8 cellular contexts compared by ENCODE assay signal in genomic region chr2:70086278-70086837, GRCh38. TPM values are rescaled to one million over a fixed set of nuclear protein-coding genes. Genes with fewer than 3 reads are reported as not detected.
DNase-seq lines count a peak whose midpoint lies in the region; ATAC-seq and TF ChIP-seq lines count a peak whose summit lies in the region.

No MANE protein-coding gene starts in this region.

- peaks cover 19% of the 10 kb centered on the region for H3K79me2 ChIP-seq in OCI-LY1 (ENCODE audit: insufficient read depth, low read length)

- H3K9me3 ChIP-seq in CD4-positive, alpha-beta memory T cell (ENCODE audit: control insufficient read depth in 1 of 2, low read length in 2 of 2) = no peaks in the 10 kb centered on the region
- no peaks in the 10 kb centered on the region for H3K9me3 ChIP-seq in OCI-LY1 (ENCODE audit: low read length)

- H4K20me1 ChIP-seq in OCI-LY1 (ENCODE audit: insufficient read depth, low read length) = no peaks in the 10 kb centered on the region

- intact Hi-C loops in CD4-positive, alpha-beta memory T cell (cut with micrococcal nuclease) = loop anchor here (1.0 to 10.0 kb wide), 7 partner anchors 38 to 362 kb away; partner anchors contain the start of genes SNRPG and TIA1

- H3K27me3 ChIP-seq in CD4-positive, alpha-beta memory T cell (ENCODE audit: insufficient read depth, low read length) = no peaks in the 10 kb centered on the region
- H3K27me3 ChIP-seq in OCI-LY1 (ENCODE audit: insufficient read depth, low read length) = no peaks in the 10 kb centered on the region

- H3K4me2 ChIP-seq in OCI-LY1 (ENCODE audit: low read length) = peak overlapping the region; percentile 94

- H3K9me3 Mint-ChIP-seq in CD4-positive, alpha-beta memory T cell = peaks cover 0 to 6% (median 1%) of the 10 kb centered on the region in 8 donors

- no peak overlapping the region for H2AFZ ChIP-seq in OCI-LY1 (ENCODE audit: low read length)

- peak overlapping the region; percentile 64 for H3K4me3 ChIP-seq in CD4-positive, alpha-beta memory T cell (ENCODE audit: low read length in 2 of 2)
- peak overlapping the region; percentile 98 for H3K4me3 ChIP-seq in OCI-LY1 (ENCODE audit: low read depth, low read length, poor library complexity, severe bottlenecking)
- H3K4me3 ChIP-seq in epithelial cell of proximal tubule (ENCODE audit: low read depth, low read length) = peak overlapping the region; percentile 73

- POLR2A ChIA-PET in CD4-positive, alpha-beta memory T cell (lab: Charles Lee; ENCODE audit: partially characterized antibody) = interaction anchor here (0.6 to 29.5 kb wide), 26 partner anchors 9 to 649 kb away, joined by 3 to 2231 read pairs (median 8); partner anchors contain the start of genes AAK1, C2orf42, GMCL1 and MXD1

- CTCF ChIA-PET in CD4-positive, alpha-beta memory T cell (lab: Charles Lee; ENCODE audit: partially characterized antibody) = interaction anchor here (1.3 to 6.2 kb wide), 12 partner anchors 9 to 207 kb away, joined by 3 to 109 read pairs (median 10); partner anchors contain the start of genes MXD1 and SNRPG

- TF ChIP-seq CTCF in OCI-LY1 (IDR thresholded peaks at IDR 0.05; ENCODE audit: low read length) (no peak), epithelial cell of proximal tubule (conservative IDR thresholded peaks at IDR 0.05; ENCODE audit: low read depth, low read length) (no peak)

- peaks cover 8% of the 10 kb centered on the region; the same call in 1 of the 2 replicates for H3F3A ChIP-seq in OCI-LY1 (ENCODE audit: insufficient read depth, low read length)

- peaks cover 41 to 86% (median 53%) of the 10 kb centered on the region in 4 donors for H3K4me1 Mint-ChIP-seq in CD4-positive, alpha-beta memory T cell

- peaks cover 4% of the 10 kb centered on the region for H3K36me3 ChIP-seq in CD4-positive, alpha-beta memory T cell (ENCODE audit: insufficient read depth, low read length)
- peaks cover 38% of the 10 kb centered on the region for H3K36me3 ChIP-seq in OCI-LY1 (ENCODE audit: insufficient read depth, low read length)

- DNase-seq in CD4-positive, alpha-beta memory T cell = peak; percentile 88 to 95 (median 93)
- DNase-seq in HPDE6-E6E7 (ENCODE audit: extremely low spot score) (peak; percentile 60), activated T-cell treated with anti-CD3 and anti-CD28 coated beads for 48 hours (ENCODE audit: low read depth) (peak; percentile 68), epithelial cell of proximal tubule (ENCODE audit: low read depth) (no peak), mucosa of gallbladder (ENCODE audit: low spot score) (peak; percentile 68)
- DNase-seq in stimulated activated CD8-positive, alpha-beta memory T cell treated with anti-CD3 and anti-CD28 coated beads, Interleukin-4, amount 100 ng/mL, for 4 hours (ENCODE audit: low read depth in 2 of 2, low spot score in 1 of 2) = peak; percentile 46 to 47

- peak overlapping the region; percentile 98 to 100 (median 100) for H3K27ac Mint-ChIP-seq in CD4-positive, alpha-beta memory T cell

- H3K9me2 ChIP-seq in OCI-LY1 (ENCODE audit: low read depth, low read length) = no peaks in the 10 kb centered on the region

- H3K4me1 ChIP-seq in CD4-positive, alpha-beta memory T cell (ENCODE audit: insufficient read depth, low read length) = peaks cover 61% of the 10 kb centered on the region
- H3K4me1 ChIP-seq in OCI-LY1 (ENCODE audit: insufficient read depth, low read length, severe bottlenecking) = peaks cover 60% of the 10 kb centered on the region

- H3K9ac ChIP-seq in OCI-LY1 (ENCODE audit: low read length) = peak overlapping the region; percentile 99

- peak overlapping the region; percentile 99 for H3K27ac ChIP-seq in CD4-positive, alpha-beta memory T cell (ENCODE audit: low read depth, low read length)
- H3K27ac ChIP-seq in OCI-LY1 (ENCODE audit: low read depth, low read length, poor library complexity, severe bottlenecking) = peak overlapping the region; percentile 100

- H3K4me3 Mint-ChIP-seq in CD4-positive, alpha-beta memory T cell = peak overlapping the region; percentile 88 to 99 (median 94)

- peak; percentile 51 for ATAC-seq in GM19455 (IDR thresholded peaks at IDR 0.05; ENCODE audit: unreplicated experiment)

- H3K36me3 Mint-ChIP-seq in CD4-positive, alpha-beta memory T cell = peaks cover 46 to 65% of the 10 kb centered on the region in 2 donors

- H3K27me3 Mint-ChIP-seq in CD4-positive, alpha-beta memory T cell = peaks cover 3% of the 10 kb centered on the region in 2 donors

RNA-seq across cellular contexts. Expression of gene PCBP1, which starts 0.9 kb away (rescaled TPM):
- total RNA-seq in CD4-positive, alpha-beta memory T cell = 100 to 1,000 TPM; 372 to 383 TPM
- polyA plus RNA-seq in CD4-positive, alpha-beta memory T cell = 100 to 1,000 TPM; 116 to 153 TPM
- total RNA-seq in epithelial cell of proximal tubule (73.6 and 100 TPM in 2 replicates), mucosa of gallbladder (358 TPM)
